ENCODE assay signal across 1 cellular context in genomic region chr1:35707253-35708178, GRCh38.
A peak's percentile ranks its signal among the peaks of the same experiment; 100 is the strongest.
TF ChIP-seq lines count a peak whose summit lies in the region.

No MANE protein-coding gene starts in this region.

TF ChIP-seq in K562, 482 proteins besides CTCF, POLR2A, EP300 and RAD21 (continued from another document and continues in another):
- no peak for TF ChIP-seq DDX20 (tag; IDR thresholded peaks at IDR 0.05; ENCODE audit: low read depth)
- TF ChIP-seq CHD1 (IDR thresholded peaks at IDR 0.05; ENCODE audit: low read length): no peak
- peak; percentile 57; the same call in 1 of the 2 replicates for TF ChIP-seq ZBTB7A (IDR thresholded peaks at IDR 0.05; ENCODE audit: borderline replicate concordance, control insufficient read depth, low read depth, low read length)
- TF ChIP-seq, protein P1, sequence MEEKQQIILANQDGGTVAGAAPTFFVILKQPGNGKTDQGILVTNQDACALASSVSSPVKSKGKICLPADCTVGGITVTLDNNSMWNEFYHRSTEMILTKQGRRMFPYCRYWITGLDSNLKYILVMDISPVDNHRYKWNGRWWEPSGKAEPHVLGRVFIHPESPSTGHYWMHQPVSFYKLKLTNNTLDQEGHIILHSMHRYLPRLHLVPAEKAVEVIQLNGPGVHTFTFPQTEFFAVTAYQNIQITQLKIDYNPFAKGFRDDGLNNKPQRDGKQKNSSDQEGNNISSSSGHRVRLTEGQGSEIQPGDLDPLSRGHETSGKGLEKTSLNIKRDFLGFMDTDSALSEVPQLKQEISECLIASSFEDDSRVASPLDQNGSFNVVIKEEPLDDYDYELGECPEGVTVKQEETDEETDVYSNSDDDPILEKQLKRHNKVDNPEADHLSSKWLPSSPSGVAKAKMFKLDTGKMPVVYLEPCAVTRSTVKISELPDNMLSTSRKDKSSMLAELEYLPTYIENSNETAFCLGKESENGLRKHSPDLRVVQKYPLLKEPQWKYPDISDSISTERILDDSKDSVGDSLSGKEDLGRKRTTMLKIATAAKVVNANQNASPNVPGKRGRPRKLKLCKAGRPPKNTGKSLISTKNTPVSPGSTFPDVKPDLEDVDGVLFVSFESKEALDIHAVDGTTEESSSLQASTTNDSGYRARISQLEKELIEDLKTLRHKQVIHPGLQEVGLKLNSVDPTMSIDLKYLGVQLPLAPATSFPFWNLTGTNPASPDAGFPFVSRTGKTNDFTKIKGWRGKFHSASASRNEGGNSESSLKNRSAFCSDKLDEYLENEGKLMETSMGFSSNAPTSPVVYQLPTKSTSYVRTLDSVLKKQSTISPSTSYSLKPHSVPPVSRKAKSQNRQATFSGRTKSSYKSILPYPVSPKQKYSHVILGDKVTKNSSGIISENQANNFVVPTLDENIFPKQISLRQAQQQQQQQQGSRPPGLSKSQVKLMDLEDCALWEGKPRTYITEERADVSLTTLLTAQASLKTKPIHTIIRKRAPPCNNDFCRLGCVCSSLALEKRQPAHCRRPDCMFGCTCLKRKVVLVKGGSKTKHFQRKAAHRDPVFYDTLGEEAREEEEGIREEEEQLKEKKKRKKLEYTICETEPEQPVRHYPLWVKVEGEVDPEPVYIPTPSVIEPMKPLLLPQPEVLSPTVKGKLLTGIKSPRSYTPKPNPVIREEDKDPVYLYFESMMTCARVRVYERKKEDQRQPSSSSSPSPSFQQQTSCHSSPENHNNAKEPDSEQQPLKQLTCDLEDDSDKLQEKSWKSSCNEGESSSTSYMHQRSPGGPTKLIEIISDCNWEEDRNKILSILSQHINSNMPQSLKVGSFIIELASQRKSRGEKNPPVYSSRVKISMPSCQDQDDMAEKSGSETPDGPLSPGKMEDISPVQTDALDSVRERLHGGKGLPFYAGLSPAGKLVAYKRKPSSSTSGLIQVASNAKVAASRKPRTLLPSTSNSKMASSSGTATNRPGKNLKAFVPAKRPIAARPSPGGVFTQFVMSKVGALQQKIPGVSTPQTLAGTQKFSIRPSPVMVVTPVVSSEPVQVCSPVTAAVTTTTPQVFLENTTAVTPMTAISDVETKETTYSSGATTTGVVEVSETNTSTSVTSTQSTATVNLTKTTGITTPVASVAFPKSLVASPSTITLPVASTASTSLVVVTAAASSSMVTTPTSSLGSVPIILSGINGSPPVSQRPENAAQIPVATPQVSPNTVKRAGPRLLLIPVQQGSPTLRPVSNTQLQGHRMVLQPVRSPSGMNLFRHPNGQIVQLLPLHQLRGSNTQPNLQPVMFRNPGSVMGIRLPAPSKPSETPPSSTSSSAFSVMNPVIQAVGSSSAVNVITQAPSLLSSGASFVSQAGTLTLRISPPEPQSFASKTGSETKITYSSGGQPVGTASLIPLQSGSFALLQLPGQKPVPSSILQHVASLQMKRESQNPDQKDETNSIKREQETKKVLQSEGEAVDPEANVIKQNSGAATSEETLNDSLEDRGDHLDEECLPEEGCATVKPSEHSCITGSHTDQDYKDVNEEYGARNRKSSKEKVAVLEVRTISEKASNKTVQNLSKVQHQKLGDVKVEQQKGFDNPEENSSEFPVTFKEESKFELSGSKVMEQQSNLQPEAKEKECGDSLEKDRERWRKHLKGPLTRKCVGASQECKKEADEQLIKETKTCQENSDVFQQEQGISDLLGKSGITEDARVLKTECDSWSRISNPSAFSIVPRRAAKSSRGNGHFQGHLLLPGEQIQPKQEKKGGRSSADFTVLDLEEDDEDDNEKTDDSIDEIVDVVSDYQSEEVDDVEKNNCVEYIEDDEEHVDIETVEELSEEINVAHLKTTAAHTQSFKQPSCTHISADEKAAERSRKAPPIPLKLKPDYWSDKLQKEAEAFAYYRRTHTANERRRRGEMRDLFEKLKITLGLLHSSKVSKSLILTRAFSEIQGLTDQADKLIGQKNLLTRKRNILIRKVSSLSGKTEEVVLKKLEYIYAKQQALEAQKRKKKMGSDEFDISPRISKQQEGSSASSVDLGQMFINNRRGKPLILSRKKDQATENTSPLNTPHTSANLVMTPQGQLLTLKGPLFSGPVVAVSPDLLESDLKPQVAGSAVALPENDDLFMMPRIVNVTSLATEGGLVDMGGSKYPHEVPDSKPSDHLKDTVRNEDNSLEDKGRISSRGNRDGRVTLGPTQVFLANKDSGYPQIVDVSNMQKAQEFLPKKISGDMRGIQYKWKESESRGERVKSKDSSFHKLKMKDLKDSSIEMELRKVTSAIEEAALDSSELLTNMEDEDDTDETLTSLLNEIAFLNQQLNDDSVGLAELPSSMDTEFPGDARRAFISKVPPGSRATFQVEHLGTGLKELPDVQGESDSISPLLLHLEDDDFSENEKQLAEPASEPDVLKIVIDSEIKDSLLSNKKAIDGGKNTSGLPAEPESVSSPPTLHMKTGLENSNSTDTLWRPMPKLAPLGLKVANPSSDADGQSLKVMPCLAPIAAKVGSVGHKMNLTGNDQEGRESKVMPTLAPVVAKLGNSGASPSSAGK (IDR thresholded peaks at IDR 0.05): no peak
- no peak for TF ChIP-seq CCAR2 (IDR thresholded peaks at IDR 0.05; ENCODE audit: low read depth, low read length)
- no peak for TF ChIP-seq ZNF324 (CRISPR knock-in tag; IDR thresholded peaks at IDR 0.05)
- no peak for TF ChIP-seq TAF15 (IDR thresholded peaks at IDR 0.05; ENCODE audit: low read depth, low read length)
- no peak for TF ChIP-seq MAFG (tag; conservative IDR thresholded peaks at IDR 0.05)
- TF ChIP-seq KLF16 (IDR thresholded peaks at IDR 0.05): no peak
- no peak for TF ChIP-seq POU5F1 (IDR thresholded peaks at IDR 0.05; ENCODE audit: borderline replicate concordance, low read depth, low read length, partially characterized antibody)
- no peak for TF ChIP-seq BCOR (IDR thresholded peaks at IDR 0.05)
- TF ChIP-seq, protein P2, sequence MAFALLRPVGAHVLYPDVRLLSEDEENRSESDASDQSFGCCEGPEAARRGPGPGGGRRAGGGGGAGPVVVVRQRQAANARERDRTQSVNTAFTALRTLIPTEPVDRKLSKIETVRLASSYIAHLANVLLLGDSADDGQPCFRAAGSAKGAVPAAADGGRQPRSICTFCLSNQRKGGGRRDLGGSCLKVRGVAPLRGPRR (CRISPR knock-in tag; IDR thresholded peaks at IDR 0.05): no peak
- TF ChIP-seq ZHX1 (conservative IDR thresholded peaks at IDR 0.05; ENCODE audit: low read length): no peak
- TF ChIP-seq RB1 (IDR thresholded peaks at IDR 0.05; ENCODE audit: low read depth): no peak
- TF ChIP-seq ZNF444 (CRISPR knock-in tag; IDR thresholded peaks at IDR 0.05): no peak
- TF ChIP-seq SRSF3 (IDR thresholded peaks at IDR 0.05; ENCODE audit: insufficient read depth, low read length): no peak
- no peak for TF ChIP-seq ASH1L (IDR thresholded peaks at IDR 0.05; ENCODE audit: borderline replicate concordance, low read depth, partially characterized antibody)
- TF ChIP-seq NR4A1 (CRISPR knock-in tag; IDR thresholded peaks at IDR 0.05): no peak
- no peak for TF ChIP-seq NR4A1 (tag; IDR thresholded peaks at IDR 0.05)
- no peak for TF ChIP-seq ZNF655 (CRISPR knock-in tag; IDR thresholded peaks at IDR 0.05)
- TF ChIP-seq CREB3L1 (IDR thresholded peaks at IDR 0.05; ENCODE audit: borderline replicate concordance, low read depth): no peak
- no peak for TF ChIP-seq BMI1 (IDR thresholded peaks at IDR 0.05; ENCODE audit: low read length)
- no peak; a peak in 2 of 4 replicates for TF ChIP-seq NRF1 (conservative IDR thresholded peaks at IDR 0.05 in 1 of 2, IDR thresholded peaks at IDR 0.05 in 1 of 2)
- TF ChIP-seq ZNF384 (IDR thresholded peaks at IDR 0.05; ENCODE audit: low read depth, low read length): no peak
- TF ChIP-seq NKRF (IDR thresholded peaks at IDR 0.05; ENCODE audit: borderline replicate concordance): no peak
- TF ChIP-seq ZNF263 (CRISPR knock-in tag; IDR thresholded peaks at IDR 0.05; ENCODE audit: borderline replicate concordance): peak; percentile 62
- TF ChIP-seq, protein P3, sequence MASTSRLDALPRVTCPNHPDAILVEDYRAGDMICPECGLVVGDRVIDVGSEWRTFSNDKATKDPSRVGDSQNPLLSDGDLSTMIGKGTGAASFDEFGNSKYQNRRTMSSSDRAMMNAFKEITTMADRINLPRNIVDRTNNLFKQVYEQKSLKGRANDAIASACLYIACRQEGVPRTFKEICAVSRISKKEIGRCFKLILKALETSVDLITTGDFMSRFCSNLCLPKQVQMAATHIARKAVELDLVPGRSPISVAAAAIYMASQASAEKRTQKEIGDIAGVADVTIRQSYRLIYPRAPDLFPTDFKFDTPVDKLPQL (IDR thresholded peaks at IDR 0.05; ENCODE audit: extremely low read depth, insufficient read length): no peak
- no peak for TF ChIP-seq TSC22D4 (tag; IDR thresholded peaks at IDR 0.05)
- no peak for TF ChIP-seq SREBF1 (IDR thresholded peaks at IDR 0.05; ENCODE audit: borderline replicate concordance, low read depth, low read length)
- TF ChIP-seq YY1 (IDR thresholded peaks at IDR 0.05; ENCODE audit: borderline replicate concordance in 1 of 3, control insufficient read depth in 1 of 3, extremely low read depth in 1 of 3, insufficient read depth in 3 of 3, insufficient read length in 1 of 3, insufficient replicate concordance in 2 of 3, low read depth in 1 of 3, low read length in 2 of 3): no peak
- no peak for TF ChIP-seq SIX5 (IDR thresholded peaks at IDR 0.05; ENCODE audit: borderline replicate concordance in 1 of 2, insufficient read depth in 1 of 2, low read depth in 1 of 2, low read length in 2 of 2)
- no peak for TF ChIP-seq SREBF2 (CRISPR knock-in tag; IDR thresholded peaks at IDR 0.05)
- TF ChIP-seq, protein P4, sequence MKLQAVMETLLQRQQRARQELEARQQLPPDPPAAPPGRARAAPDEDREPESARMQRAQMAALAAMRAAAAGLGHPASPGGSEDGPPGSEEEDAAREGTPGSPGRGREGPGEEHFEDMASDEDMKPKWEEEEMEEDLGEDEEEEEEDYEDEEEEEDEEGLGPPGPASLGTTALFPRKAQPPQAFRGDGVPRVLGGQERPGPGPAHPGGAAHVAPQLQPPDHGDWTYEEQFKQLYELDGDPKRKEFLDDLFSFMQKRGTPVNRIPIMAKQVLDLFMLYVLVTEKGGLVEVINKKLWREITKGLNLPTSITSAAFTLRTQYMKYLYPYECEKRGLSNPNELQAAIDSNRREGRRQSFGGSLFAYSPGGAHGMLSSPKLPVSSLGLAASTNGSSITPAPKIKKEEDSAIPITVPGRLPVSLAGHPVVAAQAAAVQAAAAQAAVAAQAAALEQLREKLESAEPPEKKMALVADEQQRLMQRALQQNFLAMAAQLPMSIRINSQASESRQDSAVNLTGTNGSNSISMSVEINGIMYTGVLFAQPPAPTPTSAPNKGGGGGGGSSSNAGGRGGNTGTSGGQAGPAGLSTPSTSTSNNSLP (IDR thresholded peaks at IDR 0.05; ENCODE audit: borderline replicate concordance, low read depth, low read length): no peak
- TF ChIP-seq U2AF2 (optimal IDR thresholded peaks at IDR 0.05; ENCODE audit: low read depth, low read length): no peak
- TF ChIP-seq RBM15 (IDR thresholded peaks at IDR 0.05; ENCODE audit: insufficient read depth, low read length): no peak
